Comparison of ENCODE assay signal across 20 cellular contexts in the genomic region with DNA sequence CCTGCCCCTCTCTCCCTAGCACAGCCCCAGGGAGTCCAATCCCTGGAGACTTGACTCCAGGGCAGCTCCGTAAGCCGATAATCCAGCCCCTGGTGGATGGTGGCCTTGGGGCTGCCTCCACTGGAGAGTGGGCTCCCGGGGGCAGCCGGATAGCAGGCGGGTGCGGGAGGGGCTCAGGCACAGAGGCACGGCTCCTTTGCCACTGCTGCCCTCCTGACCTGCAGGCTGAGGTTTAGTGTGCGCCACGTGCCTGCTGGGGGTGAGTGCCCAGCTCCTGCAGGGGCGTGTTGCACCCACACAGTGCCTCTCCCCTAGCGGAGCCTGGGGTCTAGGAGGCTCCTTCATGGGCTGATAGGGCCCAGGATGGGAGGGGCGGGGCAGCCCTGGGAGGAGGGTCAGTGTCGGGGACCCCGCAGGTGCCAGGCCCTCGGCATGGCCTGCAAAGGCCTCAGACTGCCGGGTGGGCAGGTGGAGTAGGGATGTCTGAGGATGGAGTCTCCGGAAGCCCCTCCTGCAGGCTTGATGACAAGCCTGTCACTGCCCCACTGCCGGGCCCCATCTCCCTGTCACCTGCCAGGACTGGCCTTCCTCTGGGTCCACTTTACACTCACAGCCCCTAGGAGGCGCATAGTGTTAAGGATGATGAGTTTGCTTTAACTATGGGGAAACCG. TPM values are rescaled to one million over a fixed set of nuclear protein-coding genes. Genes with fewer than 3 reads are reported as not detected.
DNase-seq lines count a peak whose midpoint lies in the region; ATAC-seq and TF ChIP-seq lines count a peak whose summit lies in the region.
"Had no signal": no experiment of that assay in that cellular context is flagged by ENCODE, and none has a peak within 500 bp of the region (broad histone marks: within the 10 kb centered on the region; RNA-seq: fewer than 3 reads in every experiment).

No MANE protein-coding gene starts in this region.

- no peaks in the 10 kb centered on the region for H3K27me3 ChIP-seq in Caco-2 (replicated peaks; ENCODE audit: control insufficient read depth, insufficient read depth, low read length)

- H3K9me3 ChIP-seq in T-helper 17 cell (ENCODE audit: control insufficient read depth, low read length, poor library complexity, severe bottlenecking) = no peaks in the 10 kb centered on the region
- no peaks in the 10 kb centered on the region for H3K9me3 ChIP-seq in Caco-2
- H3K9me3 ChIP-seq: esophagus squamous epithelium, stomach had no signal

- CTCF ChIA-PET in Caco-2 (lab: Charles Lee) = interaction anchor here (1.7 kb wide), 1 partner anchor 20 kb away, joined by 5 read pairs; no protein-coding TSS in a partner anchor

- peak; percentile 63 for DNase-seq in activated effector memory CD4-positive, alpha-beta T cell treated with anti-CD3 and anti-CD28 coated beads, Interleukin-2, amount 50 U/mL, for 16 hours
- no peak for DNase-seq in activated effector memory CD4-positive, alpha-beta T cell treated with Interleukin-2 at 50 U/mL for 16 hours
- DNase-seq in T-helper 17 cell (no peak), glutamatergic neuron (peak; percentile 24), RKO (ENCODE audit: low spot score) (no peak), Kasumi-1 (lab: John Stamatoyannopoulos, UW) (no peak), midbrain (lab: John Stamatoyannopoulos, UW) (no peak), Caco-2 (no peak)
- DNase-seq: activated CD4-positive, alpha-beta T cell treated with anti-CD3 and anti-CD28 coated beads for 1 hour; activated naive CD8-positive, alpha-beta T cell treated with anti-CD3 and anti-CD28 coated beads for 36 hours; activated T-cell treated with anti-CD3 and anti-CD28 coated beads for 4 hours; esophagus squamous epithelium; NCI-H1105 treated with DMSO at 0.1 percent for 48 hours; NCI-H226; stomach had no signal

- TF ChIP-seq CTCF in glutamatergic neuron (IDR thresholded peaks at IDR 0.05; ENCODE audit: partially characterized antibody, unreplicated experiment) = no peak
- TF ChIP-seq CTCF in Caco-2 (IDR thresholded peaks at IDR 0.05; ENCODE audit: insufficient read depth in 1 of 2, low read depth in 1 of 2, low read length in 1 of 2, severe bottlenecking in 1 of 2, unreplicated experiment in 1 of 2) = no peak

- no peak overlapping the region for H3K27ac Mint-ChIP-seq in T-helper 17 cell
- no peak overlapping the region for H3K27ac Mint-ChIP-seq in glutamatergic neuron (ENCODE audit: unreplicated experiment)
- no peak overlapping the region for H3K27ac Mint-ChIP-seq in Caco-2 (ENCODE audit: unreplicated experiment)
- H3K27ac Mint-ChIP-seq: activated naive CD8-positive, alpha-beta T cell treated with anti-CD3 and anti-CD28 coated beads for 36 hours had no signal

- peaks cover 1% of the 10 kb centered on the region for H3K36me3 Mint-ChIP-seq in T-helper 17 cell (ENCODE audit: low read depth)
- H3K36me3 Mint-ChIP-seq in glutamatergic neuron (ENCODE audit: unreplicated experiment) = no peaks in the 10 kb centered on the region
- no peaks in the 10 kb centered on the region for H3K36me3 Mint-ChIP-seq in Caco-2 (ENCODE audit: insufficient read depth, unreplicated experiment)
- H3K36me3 Mint-ChIP-seq: activated naive CD8-positive, alpha-beta T cell treated with anti-CD3 and anti-CD28 coated beads for 36 hours had no signal

- no TSS peak for BruUV-seq in Caco-2 (replicated peaks; lab: Mats Ljungman, UMichigan)

- H3K4me3 Mint-ChIP-seq in T-helper 17 cell = peak overlapping the region; percentile 36
- peak overlapping the region; percentile 57 for H3K4me3 Mint-ChIP-seq in glutamatergic neuron (ENCODE audit: unreplicated experiment)
- no peak overlapping the region for H3K4me3 Mint-ChIP-seq in Caco-2 (ENCODE audit: unreplicated experiment)
- H3K4me3 Mint-ChIP-seq: activated naive CD8-positive, alpha-beta T cell treated with anti-CD3 and anti-CD28 coated beads for 36 hours; neural crest cell had no signal

- intact Hi-C loops in Caco-2 (cut with micrococcal nuclease; ENCODE audit: unreplicated experiment) = no loop called here

- no peaks in the 10 kb centered on the region for H3K36me3 ChIP-seq in Caco-2 (ENCODE audit: control insufficient read depth, insufficient read depth, low read length)
- H3K36me3 ChIP-seq: esophagus squamous epithelium had no signal

- ATAC-seq in T-helper 17 cell = no peak

- peaks cover 26% of the 10 kb centered on the region for H3K9me3 Mint-ChIP-seq in glutamatergic neuron (ENCODE audit: unreplicated experiment)
- H3K9me3 Mint-ChIP-seq in Caco-2 (ENCODE audit: unreplicated experiment) = no peaks in the 10 kb centered on the region
- H3K9me3 Mint-ChIP-seq: activated naive CD8-positive, alpha-beta T cell treated with anti-CD3 and anti-CD28 coated beads for 36 hours; neural crest cell had no signal

- no peaks in the 10 kb centered on the region for H3K27me3 Mint-ChIP-seq in T-helper 17 cell
- peaks cover 28% of the 10 kb centered on the region for H3K27me3 Mint-ChIP-seq in glutamatergic neuron (ENCODE audit: unreplicated experiment)
- no peaks in the 10 kb centered on the region for H3K27me3 Mint-ChIP-seq in Caco-2 (ENCODE audit: insufficient read depth, unreplicated experiment)
- H3K27me3 Mint-ChIP-seq: activated naive CD8-positive, alpha-beta T cell treated with anti-CD3 and anti-CD28 coated beads for 36 hours had no signal

- H3K4me3 ChIP-seq in Caco-2 (ENCODE audit: low read depth, low read length) = no peak overlapping the region
- H3K4me3 ChIP-seq: esophagus squamous epithelium, stomach had no signal

- H3K4me1 ChIP-seq in Caco-2 = peaks cover 4% of the 10 kb centered on the region; the same call in 1 of the 2 replicates

- H3K4me1 Mint-ChIP-seq in T-helper 17 cell (peaks cover 12% of the 10 kb centered on the region), glutamatergic neuron (ENCODE audit: low read depth, unreplicated experiment) (peaks cover 24% of the 10 kb centered on the region), Caco-2 (ENCODE audit: low read depth, unreplicated experiment) (peaks cover 6% of the 10 kb centered on the region)
- H3K4me1 Mint-ChIP-seq: neural crest cell had no signal

- POLR2A ChIA-PET in Caco-2 (lab: Charles Lee) = no interaction called here

RNA-seq across cellular contexts. Expression of a gene that starts 5.6 kb away (rescaled TPM):
- total RNA-seq in T-helper 17 cell (10 to 100 TPM; 79.5 to 90.1 TPM), glutamatergic neuron (ENCODE audit: unreplicated experiment) (123 TPM), Caco-2 (2022) (7.7 and 12.1 TPM in 2 replicates)

RNA-seq across cellular contexts. Expression of a gene that starts 18.6 kb away (rescaled TPM):
- total RNA-seq in T-helper 17 cell (not detected), glutamatergic neuron (ENCODE audit: unreplicated experiment) (not detected), Caco-2 (2022) (not detected in 2 replicates)
- total RNA-seq: activated naive CD8-positive, alpha-beta T cell treated with anti-CD3 and anti-CD28 coated beads for 36 hours; cerebellum; esophagus squamous epithelium; HT-29; lung microvascular endothelial cell; neural crest cell; stomach; T-helper 1 cell treated with Interleukin-12 subunit alpha and Interleukin-12 subunit beta and Interleukin-4 antibody, amounts not matched to agents 30 ng/mL and 1 ng/mL, for 36 hours had no signal

RNA-seq across cellular contexts. Expression of a gene that starts 31.6 kb away (rescaled TPM):
- total RNA-seq in T-helper 17 cell (not detected), glutamatergic neuron (ENCODE audit: unreplicated experiment) (not detected), Caco-2 (2022) (not detected in 2 replicates)
- total RNA-seq: activated naive CD8-positive, alpha-beta T cell treated with anti-CD3 and anti-CD28 coated beads for 36 hours; cerebellum; esophagus squamous epithelium; HT-29; lung microvascular endothelial cell; neural crest cell; stomach; T-helper 1 cell treated with Interleukin-12 subunit alpha and Interleukin-12 subunit beta and Interleukin-4 antibody, amounts not matched to agents 30 ng/mL and 1 ng/mL, for 36 hours had no signal

RNA-seq across cellular contexts. Expression of a gene that starts 41.7 kb away (rescaled TPM):
- total RNA-seq in T-helper 17 cell = not detected
- total RNA-seq in glutamatergic neuron (ENCODE audit: unreplicated experiment) = not detected
- total RNA-seq in Caco-2 (2022) = not detected in 2 replicates
- total RNA-seq: activated naive CD8-positive, alpha-beta T cell treated with anti-CD3 and anti-CD28 coated beads for 36 hours; cerebellum; esophagus squamous epithelium; HT-29; lung microvascular endothelial cell; neural crest cell; stomach; T-helper 1 cell treated with Interleukin-12 subunit alpha and Interleukin-12 subunit beta and Interleukin-4 antibody, amounts not matched to agents 30 ng/mL and 1 ng/mL, for 36 hours had no signal

RNA-seq across cellular contexts. Expression of a gene that starts 55.4 kb away (rescaled TPM):
- total RNA-seq in T-helper 17 cell (not detected), glutamatergic neuron (ENCODE audit: unreplicated experiment) (not detected), Caco-2 (2022) (not detected in 2 replicates)
- total RNA-seq: activated naive CD8-positive, alpha-beta T cell treated with anti-CD3 and anti-CD28 coated beads for 36 hours; cerebellum; esophagus squamous epithelium; HT-29; lung microvascular endothelial cell; neural crest cell; stomach; T-helper 1 cell treated with Interleukin-12 subunit alpha and Interleukin-12 subunit beta and Interleukin-4 antibody, amounts not matched to agents 30 ng/mL and 1 ng/mL, for 36 hours had no signal

Comparison
In these comparisons a context has a peak if more than half of its experiments do, and no peak if none do; other contexts are left out.
1. DNase-seq: peak in activated effector memory CD4-positive, alpha-beta T cell treated with anti-CD3 and anti-CD28 coated beads, Interleukin-2, amount 50 U/mL, for 16 hours (single experiment) and glutamatergic neuron (single experiment); none in activated effector memory CD4-positive, alpha-beta T cell treated with Interleukin-2 at 50 U/mL for 16 hours (single experiment), T-helper 17 cell (0 of 3), RKO (single experiment), Kasumi-1 (0 of 2), midbrain (single experiment) and Caco-2 (0 of 2).